ENCODE assay signal across 29 cellular contexts in genomic region chr6:1438471-1438881, GRCh38. TPM values are rescaled to one million over a fixed set of nuclear protein-coding genes. Genes with fewer than 3 reads are reported as not detected.
DNase-seq lines count a peak whose midpoint lies in the region; ATAC-seq, FAIRE-seq and TF ChIP-seq lines count a peak whose summit lies in the region.
"Had no signal": no experiment of that assay in that cellular context is flagged by ENCODE, and none has a peak within 500 bp of the region (broad histone marks: within the 10 kb centered on the region; RNA-seq: fewer than 3 reads in every experiment).

No MANE protein-coding gene starts in this region.

- no peak for FAIRE-seq in GM12878 (lab: Jason Lieb, UNC)
- FAIRE-seq: A549, D721Med, G401.6 had no signal

- CTCF ChIA-PET in GM12878 (lab: Yijun Ruan, JAX): interaction anchor here (0.9 to 3.9 kb wide), 5 partner anchors 14 to 641 kb away, joined by 3 to 41 read pairs (median 6); no protein-coding TSS in a partner anchor

- WGBS in GM12878 (ENCODE audit: insufficient coverage, insufficient replicate concordance, low lambda C conversion rate, missing lambda C conversion rate): 35% methylated on average over 12 of the region's 12 CpGs

- H3K9me3 ChIP-seq in GM12878 (replicated peaks; ENCODE audit: control insufficient read depth, insufficient read depth, low read length) (peaks cover 2% of the 10 kb centered on the region; the same call in 1 of the 3 replicates), upper lobe of right lung (no peaks in the 10 kb centered on the region)
- H3K9me3 ChIP-seq: A549, SJCRH30 had no signal

- intact Hi-C loops in GM12878 (cut with micrococcal nuclease; ENCODE audit: unreplicated experiment): loop anchor here (5.0 to 10.0 kb wide), 3 partner anchors 114 to 844 kb away; no protein-coding TSS in a partner anchor
- intact Hi-C loops in upper lobe of right lung (cut with DNase I): no loop called here

- H3K79me2 ChIP-seq in GM23338 (replicated peaks; ENCODE audit: insufficient read depth) (no peaks in the 10 kb centered on the region), GM12878 (ENCODE audit: control insufficient read depth, insufficient read depth, low read length) (no peaks in the 10 kb centered on the region)

- no peak for TF ChIP-seq EP300 in GM12878 (IDR thresholded peaks at IDR 0.05; ENCODE audit: borderline replicate concordance in 1 of 2, control insufficient read depth in 1 of 2, low read depth in 2 of 2, low read length in 2 of 2)

- TF ChIP-seq POLR2A in GM12878 (IDR thresholded peaks at IDR 0.05; ENCODE audit: low read depth, low read length): no peak

- RAD21 ChIA-PET in GM12878 (lab: Charles Lee; ENCODE audit: unreplicated experiment): interaction anchor here (1.4 to 2.0 kb wide), 3 partner anchors 29 to 137 kb away, joined by 3 to 6 read pairs (median 4); no protein-coding TSS in a partner anchor

- 0 out of 2 replicates have a peak, but pooled peaks cover 6% of the 10 kb centered on the region for H3F3A ChIP-seq in GM23338 (replicated peaks; ENCODE audit: low read depth)

- POLR2A ChIA-PET in GM12878 (lab: Charles Lee): no interaction called here

- in situ Hi-C loops in GM12878 (cut with MboI): no loop called here

- TF ChIP-seq CTCF in GM23338 (conservative IDR thresholded peaks at IDR 0.05; ENCODE audit: low read depth in 2 of 2): no peak
- TF ChIP-seq CTCF in GM12878 (IDR thresholded peaks at IDR 0.05 in 2 of 3, conservative IDR thresholded peaks at IDR 0.05 in 1 of 3; ENCODE audit: control insufficient read depth in 2 of 3, extremely low read depth in 1 of 3, insufficient read depth in 1 of 3, low read depth in 3 of 3, low read length in 3 of 3): no peak
- no peak for TF ChIP-seq CTCF in nephron progenitor cell (IDR thresholded peaks at IDR 0.05)
- no peak for TF ChIP-seq CTCF in upper lobe of right lung (IDR thresholded peaks at IDR 0.05)

- SMC1A ChIA-PET in GM12878 (lab: Charles Lee; ENCODE audit: uncharacterized antibody, unreplicated experiment): interaction anchor here (1.3 to 1.5 kb wide), 4 partner anchors 20 to 844 kb away, joined by 3 to 5 read pairs (median 4); no protein-coding TSS in a partner anchor

- no peak overlapping the region for H3K9ac ChIP-seq in GM12878 (ENCODE audit: control insufficient read depth, insufficient read depth, low read length)
- H3K9ac ChIP-seq: BLaER1 treated with 17β-estradiol and CSF1 and Interleukin-3, amounts not matched to agents 10 nM and 100 nM; GM23248 had no signal

- H3K27ac ChIP-seq in GM23338 (ENCODE audit: low read depth): no peak overlapping the region
- no peak overlapping the region for H3K27ac ChIP-seq in GM12878 (ENCODE audit: control insufficient read depth, insufficient read depth)
- H3K27ac ChIP-seq in upper lobe of right lung: no peak overlapping the region
- H3K27ac ChIP-seq: BLaER1 treated with 17β-estradiol and CSF1 and Interleukin-3, amounts not matched to agents 10 nM and 100 nM; GM23248; HL-60; PC-9; SJCRH30 had no signal

- H3K4me1 ChIP-seq in GM23338 (ENCODE audit: insufficient read depth) (no peaks in the 10 kb centered on the region; the same call in 1 of the 2 replicates), GM12878 (ENCODE audit: control insufficient read depth, insufficient read depth, low read length) (no peaks in the 10 kb centered on the region), upper lobe of right lung (no peaks in the 10 kb centered on the region)
- H3K4me1 ChIP-seq: BLaER1 treated with 17β-estradiol and CSF1 and Interleukin-3, amounts not matched to agents 10 nM and 100 nM; SJCRH30 had no signal

- H3K27me3 Mint-ChIP-seq in GM23338 (ENCODE audit: insufficient read depth, low read depth, poor library complexity) (peaks cover 8% of the 10 kb centered on the region), nephron progenitor cell (ENCODE audit: low read depth, poor library complexity) (peaks cover 32% of the 10 kb centered on the region)

- ATAC-seq in GM23338 (peak; percentile 17), GM12878 (peak; percentile 25), upper lobe of right lung (no peak)
- ATAC-seq in activated CD4-positive, CD25-positive, alpha-beta regulatory T cell treated with anti-CD3 and anti-CD28 coated beads, Interleukin-2, amount 50 U/mL, for 24 hours: no peak
- ATAC-seq: A549, Right ventricle myocardium inferior, SK-N-SH treated with all-trans-retinoic acid at 6 μM for 48 hours had no signal

- H3K9me3 Mint-ChIP-seq in GM23338 (peaks cover 30% of the 10 kb centered on the region), nephron progenitor cell (peaks cover 27% of the 10 kb centered on the region)
- H3K9me3 Mint-ChIP-seq: CD4-positive, alpha-beta T cell had no signal

- H3K36me3 ChIP-seq in GM23338 (ENCODE audit: insufficient read depth) (no peaks in the 10 kb centered on the region), GM12878 (ENCODE audit: control insufficient read depth in 2 of 2, insufficient read depth in 2 of 2, low read length in 1 of 2) (no peaks in the 10 kb centered on the region), upper lobe of right lung (no peaks in the 10 kb centered on the region)
- H3K36me3 ChIP-seq: BLaER1 treated with 17β-estradiol and CSF1 and Interleukin-3, amounts not matched to agents 10 nM and 100 nM; SJCRH30 had no signal

- no peaks in the 10 kb centered on the region for H3K27me3 ChIP-seq in GM23338 (ENCODE audit: insufficient read depth)
- peaks cover 0 to 3% of the 10 kb centered on the region in 2 experiments; a peak in 3 of 4 replicates for H3K27me3 ChIP-seq in GM12878 (replicated peaks in 1 of 2; ENCODE audit: control insufficient read depth in 2 of 2, insufficient read depth in 2 of 2, low read length in 1 of 2)
- H3K27me3 ChIP-seq in upper lobe of right lung: peaks cover 19% of the 10 kb centered on the region
- H3K27me3 ChIP-seq: BLaER1 treated with 17β-estradiol and CSF1 and Interleukin-3, amounts not matched to agents 10 nM and 100 nM; SJCRH30 had no signal

- no peak for TF ChIP-seq RAD21 in GM12878 (IDR thresholded peaks at IDR 0.05; ENCODE audit: insufficient read depth, low read depth, low read length)

- H3K36me3 Mint-ChIP-seq in GM23338 (ENCODE audit: low read depth) (peaks cover 15% of the 10 kb centered on the region), nephron progenitor cell (ENCODE audit: low read depth) (peaks cover 4% of the 10 kb centered on the region)

- H3K27ac Mint-ChIP-seq in GM23338 (no peak overlapping the region), nephron progenitor cell (peak overlapping the region; percentile 4)
- H3K27ac Mint-ChIP-seq: CD4-positive, alpha-beta T cell had no signal

- no peaks in the 10 kb centered on the region for H4K20me1 ChIP-seq in GM23338 (replicated peaks; ENCODE audit: insufficient read depth)
- H4K20me1 ChIP-seq in GM12878 (ENCODE audit: control insufficient read depth, insufficient read depth): no peaks in the 10 kb centered on the region
- H4K20me1 ChIP-seq: BLaER1 treated with 17β-estradiol and CSF1 and Interleukin-3, amounts not matched to agents 10 nM and 100 nM had no signal

- peak; percentile 8 for DNase-seq in GM23338 (ENCODE audit: low spot score)
- no peak for DNase-seq in GM12878 (ENCODE audit: low read depth, low spot score)
- DNase-seq in nephron progenitor cell: no peak
- peak; percentile 56 for DNase-seq in upper lobe of right lung
- DNase-seq in NCI-H510A (lab: John Stamatoyannopoulos, UW): no peak
- DNase-seq in epidermal melanocyte (ENCODE audit: insufficient read length, low spot score): no peak
- DNase-seq: AML-193; CD4-positive, alpha-beta T cell; GM23248; HCEC 1CT; Karpas-422; NCI-H1092; NCI-H1417 treated with DMSO at 0.1 percent for 48 hours; NCI-H1694 treated with DMSO at 0.1 percent for 48 hours; NCI-H2081; NCI-H226; NCI-H524; NCI-H82; NK-92 treated with Interleukin-12 subunit alpha and Interleukin-12 subunit beta, amount 100 ng/mL, for 24 hours; PC-9; SJCRH30 had no signal

- H3K9me2 ChIP-seq in GM23338 (ENCODE audit: insufficient read depth): no peaks in the 10 kb centered on the region

- H3K4me3 ChIP-seq in GM23338 (no peak overlapping the region), GM12878 (no peak overlapping the region), upper lobe of right lung (no peak overlapping the region)
- H3K4me3 ChIP-seq: A549; BLaER1 treated with 17β-estradiol and CSF1 and Interleukin-3, amounts not matched to agents 10 nM and 100 nM; GM23248; PC-9; SJCRH30 had no signal

- H3K4me1 Mint-ChIP-seq in GM23338 (peaks cover 23% of the 10 kb centered on the region), nephron progenitor cell (peaks cover 10% of the 10 kb centered on the region)

- no TSS peak for BruUV-seq in GM12878 (replicated peaks; lab: Mats Ljungman, UMichigan)

- H3K4me2 ChIP-seq in GM23338: peak overlapping the region; percentile 62; the same call in 1 of the 2 replicates
- no peak overlapping the region for H3K4me2 ChIP-seq in GM12878 (ENCODE audit: control insufficient read depth, insufficient read depth)
- H3K4me2 ChIP-seq: A549; BLaER1 treated with 17β-estradiol and CSF1 and Interleukin-3, amounts not matched to agents 10 nM and 100 nM; PC-9 had no signal

- H3K4me3 Mint-ChIP-seq in GM23338: peak overlapping the region; percentile 4; the same call in 1 of the 3 replicates
- H3K4me3 Mint-ChIP-seq in nephron progenitor cell: no peak overlapping the region
- H3K4me3 Mint-ChIP-seq: CD4-positive, alpha-beta T cell had no signal

- H2AFZ ChIP-seq in GM23338 (peak overlapping the region; percentile 97), GM12878 (ENCODE audit: control insufficient read depth, low read depth, low read length) (no peak overlapping the region)
- H2AFZ ChIP-seq: GM23248, PC-9 had no signal

TF ChIP-seq in GM23338, 12 proteins besides CTCF, POLR2A, EP300 and RAD21 (continues in another document):
- TF ChIP-seq EZH2phosphoT487 (IDR thresholded peaks at IDR 0.05; ENCODE audit: unreplicated experiment): no peak

RNA-seq across cellular contexts. Expression of gene FOXF2, which starts 49.1 kb away (rescaled TPM):
- total RNA-seq in GM23338 (2014; rRNA removed; shearing (Covaris generic)): not detected in 2 replicates
- polyA plus RNA-seq in GM23338 (2016; fragmentation: Nextera tagmentation; extraction: Ambion mirVana) (not detected in 2 replicates), GM12878 (2011; rRNA removed) (not detected in 2 replicates), GM12878 (2014; fragmentation: Illumina TruSeq; extraction: Trizol) (not detected in 2 replicates), GM12878 (2014; fragmentation: Nextera tagmentation; extraction: Ambion mirVana) (not detected), GM12878 (2014; rRNA removed) (not detected in 2 replicates), GM12878 (2016; fragmentation: Nextera tagmentation; extraction: Ambion mirVana) (not detected)
- total RNA-seq in GM12878 (2013; cell fraction: nucleolus; rRNA removed): not detected in 2 replicates
- total RNA-seq in GM12878 (2014; rRNA removed) (not detected in 2 replicates), GM12878 (2014; rRNA removed; fragmentation: Illumina TruSeq; extraction: Trizol) (not detected in 2 replicates), GM12878 (2021) (not detected in 2 replicates), upper lobe of right lung (15.7 TPM)
- polyA plus RNA-seq in GM12878 (2011; ENCODE audit: low read depth): not detected
- polyA plus RNA-seq in GM12878 (2011; cell fraction: cytosol; rRNA removed): not detected in 2 replicates
- not detected in 2 replicates for polyA plus RNA-seq in GM12878 (2011; cell fraction: nucleus; rRNA removed)
- not detected in 2 replicates for polyA plus RNA-seq in GM12878 (2012)
- not detected in 2 replicates for polyA minus RNA-seq in GM12878 (2011; rRNA and poly(A)+ RNA removed)
- 1.7 TPM in 1 of 2 replicates, not detected in the other for polyA minus RNA-seq in GM12878 (2011; cell fraction: cytosol; rRNA and poly(A)+ RNA removed)
- polyA minus RNA-seq in GM12878 (2011; cell fraction: nucleus; rRNA and poly(A)+ RNA removed): not detected in 2 replicates
- total RNA-seq: CD4-positive, alpha-beta T cell; PC-9 had no signal

Comparison
In these comparisons a context has a peak if more than half of its experiments do, and no peak if none do; other contexts are left out.
1. ATAC-seq: peak in GM23338 (single experiment) and GM12878 (single experiment); none in upper lobe of right lung (single experiment) and activated CD4-positive, CD25-positive, alpha-beta regulatory T cell treated with anti-CD3 and anti-CD28 coated beads, Interleukin-2, amount 50 U/mL, for 24 hours (0 of 2).
2. DNase-seq: peak in GM23338 (single experiment) and upper lobe of right lung (single experiment); none in GM12878 (single experiment), nephron progenitor cell (single experiment), NCI-H510A (single experiment) and epidermal melanocyte (single experiment).
3. RNA of gene FOXF2, which starts 49.1 kb away (total RNA-seq): 15.7 TPM in upper lobe of right lung (single experiment); not detected in GM23338 and not detected in GM12878; every median in the first group is over 10 times any median in the second.